In genomic region chr2:231648579-231649174, GRCh38 we compare ENCODE assay signal across 8 cellular contexts. TPM values are rescaled to one million over a fixed set of nuclear protein-coding genes. Genes with fewer than 3 reads are reported as not detected.
DNase-seq lines count a peak whose midpoint lies in the region; ATAC-seq and TF ChIP-seq lines count a peak whose summit lies in the region.

No MANE protein-coding gene starts in this region.

- 37 to 46% methylated on average over 9 of the region's 9 CpGs for WGBS in upper lobe of left lung, 2 donors

- H3K9me3 ChIP-seq in upper lobe of left lung, result no peaks in the 10 kb centered on the region

- no peaks in the 10 kb centered on the region for H3K27me3 ChIP-seq in upper lobe of left lung

- no peaks in the 10 kb centered on the region for H3K36me3 ChIP-seq in upper lobe of left lung

- H3K4me3 ChIP-seq in upper lobe of left lung, result no peak overlapping the region

- H3K27ac ChIP-seq in upper lobe of left lung, result no peak overlapping the region

- ATAC-seq in GM19035 (IDR thresholded peaks at IDR 0.05; ENCODE audit: unreplicated experiment) (peak; percentile 56), upper lobe of left lung (ENCODE audit: low FRiP score in 2 of 2) (peak; percentile 81 to 89), GM18502 (IDR thresholded peaks at IDR 0.05; ENCODE audit: poor library complexity, unreplicated experiment) (no peak)

- DNase-seq in AML-193 (lab: John Stamatoyannopoulos, UW) (peak; percentile 32 to 39), NCI-H146 (lab: John Stamatoyannopoulos, UW) (peak; percentile 65), myocyte (ENCODE audit: low read depth) (peak; percentile 70), upper lobe of left lung (peak; percentile 92)
- DNase-seq in activated CD4-positive, alpha-beta T cell treated with anti-CD3 and anti-CD28 coated beads for 4 hours, result peak; percentile 38 to 50
- peak; percentile 33 for DNase-seq in effector CD8-positive, alpha-beta T cell (lab: John Stamatoyannopoulos, UW)

- TF ChIP-seq CTCF in upper lobe of left lung (IDR thresholded peaks at IDR 0.05), result peak; percentile 71 to 92 (median 80)

- no peak for TF ChIP-seq EP300 in upper lobe of left lung (IDR thresholded peaks at IDR 0.05)

- peaks cover 8 to 16% (median 9%) of the 10 kb centered on the region in 4 donors for H3K4me1 ChIP-seq in upper lobe of left lung

- no peak for TF ChIP-seq POLR2A in upper lobe of left lung (IDR thresholded peaks at IDR 0.05)

RNA-seq across cellular contexts. Expression of gene TEX44, which starts 56.0 kb away (rescaled TPM):
- total RNA-seq in myocyte (not detected in 2 replicates), upper lobe of left lung (not detected)
- not detected for polyA plus RNA-seq in myocyte (2012)

RNA-seq across cellular contexts. Expression of gene PTMA, which starts 59.6 kb away (rescaled TPM):
- total RNA-seq in myocyte (274 and 313 TPM in 2 replicates), upper lobe of left lung (100 to 1,000 TPM; 344 to 896 (median 663) TPM)
- 210 TPM for polyA plus RNA-seq in myocyte (2012)

Comparison
In these comparisons a context has a peak if more than half of its experiments do, and no peak if none do; other contexts are left out.
1. DNase-seq: peak in every context shown above with its lines; median percentile 92 in upper lobe of left lung; 70 in myocyte; 65 in NCI-H146; 44 in activated CD4-positive, alpha-beta T cell treated with anti-CD3 and anti-CD28 coated beads for 4 hours; 36 in AML-193; 33 in effector CD8-positive, alpha-beta T cell.